ENCODE assay signal across 16 cellular contexts in genomic region chr2:101985793-101986164, GRCh38.
"Had no signal": no experiment of that assay in that cellular context is flagged by ENCODE, and none has a peak within 500 bp of the region (broad histone marks: within the 10 kb centered on the region; RNA-seq: fewer than 3 reads in every experiment).

No MANE protein-coding gene starts in this region.

- H3K36me3 Mint-ChIP-seq: memory B cell, neural progenitor cell, T-cell had no signal

- H3K27ac ChIP-seq: adrenal gland, left lung, neural progenitor cell, tibial artery, VCaP had no signal

- H3K36me3 ChIP-seq: adrenal gland, left lung, neural progenitor cell, tibial artery had no signal

- H2AFZ ChIP-seq: neural progenitor cell had no signal

- FAIRE-seq: islet of Langerhans had no signal

- H3K27me3 Mint-ChIP-seq: central memory CD8-positive, alpha-beta T cell had no signal

- H3K4me3 ChIP-seq: adrenal gland, left lung, neural progenitor cell, tibial artery had no signal

- H3K27ac Mint-ChIP-seq: activated CD4-positive, alpha-beta memory T cell treated with anti-CD3 and anti-CD28 coated beads, Interleukin-2, amount 10 ng/mL, durations not matched to agents 7 days and 5 days; endodermal cell; memory B cell; neural progenitor cell had no signal

- H3K4me1 ChIP-seq: tibial artery had no signal

- H3K4me3 Mint-ChIP-seq: activated CD4-positive, alpha-beta memory T cell treated with anti-CD3 and anti-CD28 coated beads, Interleukin-2, amount 10 ng/mL, durations not matched to agents 7 days and 5 days; central memory CD8-positive, alpha-beta T cell; endodermal cell; memory B cell had no signal

- ATAC-seq: left lung, T-cell had no signal

- H3K9ac ChIP-seq: neural progenitor cell had no signal

- H3K4me1 Mint-ChIP-seq: activated CD4-positive, alpha-beta memory T cell treated with anti-CD3 and anti-CD28 coated beads, Interleukin-2, amount 10 ng/mL, durations not matched to agents 7 days and 5 days had no signal

- H3K9me3 ChIP-seq: adrenal gland, left lung, tibial artery had no signal

- H3K4me2 ChIP-seq: neural progenitor cell had no signal

- H3K9me3 Mint-ChIP-seq: activated CD4-positive, alpha-beta memory T cell treated with anti-CD3 and anti-CD28 coated beads, Interleukin-2, amount 10 ng/mL, durations not matched to agents 7 days and 5 days; central memory CD8-positive, alpha-beta T cell; endodermal cell; memory B cell; neural progenitor cell; T-cell had no signal

- DNase-seq: activated CD4-positive, alpha-beta memory T cell treated with anti-CD3 and anti-CD28 coated beads, Interleukin-2, amount 10 ng/mL, durations not matched to agents 7 days and 5 days; activated CD8-positive, alpha-beta memory T cell treated with anti-CD3 and anti-CD28 coated beads, Interleukin-2, amount 50 U/mL, for 48 hours; dermis blood vessel endothelial cell; endodermal cell; foreskin melanocyte; head of caudate nucleus; left lung; stimulated activated CD4-positive, alpha-beta T cell treated with anti-CD3 and anti-CD28 coated beads, Interleukin-4, amount 100 ng/mL, for 4 hours; T-cell; tibial artery had no signal

- H3K27me3 ChIP-seq: adrenal gland, left lung, neural progenitor cell, tibial artery had no signal
